ENCODE assay signal across 11 cellular contexts in the genomic region with DNA sequence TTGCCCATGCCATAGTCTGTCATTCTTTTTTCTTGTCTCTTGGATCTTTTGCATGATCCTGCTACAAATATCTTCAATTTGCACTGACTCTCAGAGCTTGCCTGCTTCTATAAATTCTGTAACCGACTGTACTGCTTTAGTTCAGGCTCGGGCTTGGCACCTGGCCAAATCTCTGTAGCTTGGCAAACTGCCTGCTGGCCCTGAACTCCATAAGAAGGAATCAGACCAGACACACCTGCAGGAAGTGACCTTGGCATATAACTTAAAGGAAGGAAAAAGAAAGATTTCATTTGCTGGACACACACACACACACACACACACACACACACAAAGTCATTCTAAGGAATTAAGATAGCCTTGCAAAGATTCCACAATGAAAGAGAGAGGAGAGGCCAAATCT.
DNase-seq lines count a peak whose midpoint lies in the region; ATAC-seq, FAIRE-seq and TF ChIP-seq lines count a peak whose summit lies in the region.
"Had no signal": no experiment of that assay in that cellular context is flagged by ENCODE, and none has a peak within 500 bp of the region (broad histone marks: within the 10 kb centered on the region; RNA-seq: fewer than 3 reads in every experiment).

No MANE protein-coding gene starts in this region.

- H3K36me3 ChIP-seq in Peyer's patch (no peaks in the 10 kb centered on the region), kidney (ENCODE audit: control insufficient read depth in 1 of 2, insufficient read depth in 2 of 2, low read length in 2 of 2) (no peaks in the 10 kb centered on the region), uterus (no peaks in the 10 kb centered on the region)

- no peak for TF ChIP-seq POLR2A in Peyer's patch (IDR thresholded peaks at IDR 0.05)
- no peak for TF ChIP-seq POLR2A in uterus (IDR thresholded peaks at IDR 0.05)

- H3K27ac ChIP-seq in Peyer's patch = peak overlapping the region in 2 of 4 donors; percentile 26 to 43
- H3K27ac ChIP-seq in kidney (ENCODE audit: low read depth in 2 of 2, low read length in 2 of 2) = no peak overlapping the region
- no peak overlapping the region for H3K27ac ChIP-seq in uterus

- intact Hi-C loops in Right ventricle myocardium inferior (cut with DNase I) (no loop called here), cardiac septum (cut with DNase I) (no loop called here), kidney (cut with DNase I) (no loop called here), uterus (cut with DNase I; ENCODE audit: low total_unique reads) (no loop called here)

- H3K9me3 ChIP-seq in Peyer's patch (no peaks in the 10 kb centered on the region), kidney (ENCODE audit: control insufficient read depth in 1 of 2, low read length in 2 of 2) (no peaks in the 10 kb centered on the region), uterus (no peaks in the 10 kb centered on the region)

- DNase-seq in Right ventricle myocardium inferior (ENCODE audit: missing footprints) = peak; percentile 68
- no peak for DNase-seq in cardiac septum (ENCODE audit: low spot score)
- peak in 2 of 3 donors; percentile 90 to 91 for DNase-seq in Peyer's patch
- DNase-seq in kidney = peak; percentile 81
- peak; percentile 17 to 39 for DNase-seq in uterus
- no peak for DNase-seq in HCEC 1CT
- DNase-seq: activated T-cell treated with anti-CD3 and anti-CD28 coated beads, Interleukin-2, amount 50 U/mL, for 4 hours; effector CD8-positive, alpha-beta T cell; stimulated activated naive B cell treated with anti-CD40 and anti-IgM and Interleukin-4, amounts not matched to agents 10 μg/mL and 1 μg/mL and 100 μg/mL, for 72 hours had no signal

- FAIRE-seq in kidney (lab: Jason Lieb, UNC) = no peak

- ATAC-seq in Right ventricle myocardium inferior = no peak
- no peak for ATAC-seq in GM18861 (IDR thresholded peaks at IDR 0.05; ENCODE audit: unreplicated experiment)
- ATAC-seq in HG02678 (IDR thresholded peaks at IDR 0.05; ENCODE audit: unreplicated experiment) = no peak
- ATAC-seq: activated T-cell treated with anti-CD3 and anti-CD28 coated beads, Interleukin-2, amount 50 U/mL, for 4 hours; stimulated activated naive B cell treated with anti-CD40 and anti-IgM and Interleukin-4, amounts not matched to agents 10 μg/mL and 1 μg/mL and 100 μg/mL, for 72 hours had no signal

- TF ChIP-seq CTCF in Peyer's patch (IDR thresholded peaks at IDR 0.05) = no peak
- TF ChIP-seq CTCF in kidney (IDR thresholded peaks at IDR 0.05; ENCODE audit: borderline replicate concordance, extremely low read depth, insufficient read depth) = no peak
- TF ChIP-seq CTCF in uterus (IDR thresholded peaks at IDR 0.05) = no peak

- H3K27me3 ChIP-seq in Peyer's patch (no peaks in the 10 kb centered on the region), uterus (no peaks in the 10 kb centered on the region)

- H3K4me1 ChIP-seq in Peyer's patch (no peaks in the 10 kb centered on the region), kidney (ENCODE audit: control insufficient read depth in 1 of 2, insufficient read depth in 1 of 2, low read depth in 1 of 2, low read length in 2 of 2) (no peaks in the 10 kb centered on the region), uterus (no peaks in the 10 kb centered on the region)

- H3K4me3 ChIP-seq in Peyer's patch (no peak overlapping the region), kidney (ENCODE audit: low read length in 2 of 2) (no peak overlapping the region), uterus (no peak overlapping the region)

- no peak overlapping the region for H3K9ac ChIP-seq in kidney (ENCODE audit: low read length in 2 of 2)

Comparison
In these comparisons a context has a peak if more than half of its experiments do, and no peak if none do; other contexts are left out.
1. DNase-seq: peak in Right ventricle myocardium inferior (single experiment), Peyer's patch (2 of 3), kidney (single experiment) and uterus (2 of 2); none in cardiac septum (single experiment) and HCEC 1CT (single experiment).